16 cellular contexts compared by ENCODE assay signal in the genomic region with DNA sequence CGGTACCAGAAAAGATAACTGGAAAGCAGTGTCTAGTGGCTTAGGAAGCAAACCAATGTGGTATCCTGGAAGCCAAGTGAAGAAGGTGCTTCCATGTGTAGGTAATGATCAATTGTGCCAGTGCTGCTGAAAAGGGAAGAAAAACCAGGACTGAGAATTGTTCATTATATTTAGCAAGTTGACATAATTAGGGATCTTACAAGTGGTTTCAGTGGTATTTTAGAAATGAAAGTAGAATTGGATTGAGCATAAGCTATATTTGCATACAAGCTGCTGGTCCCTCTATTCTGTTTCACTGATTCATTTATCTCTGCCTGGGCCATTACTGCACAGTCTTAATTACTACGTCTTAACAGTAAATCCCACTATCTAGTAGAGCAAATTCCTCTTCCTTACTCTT. TPM values are rescaled to one million over a fixed set of nuclear protein-coding genes. Genes with fewer than 3 reads are reported as not detected.
A peak's percentile ranks its signal among the peaks of the same experiment; 100 is the strongest.
DNase-seq lines count a peak whose midpoint lies in the region; ATAC-seq and TF ChIP-seq lines count a peak whose summit lies in the region.
"Had no signal": no experiment of that assay in that cellular context is flagged by ENCODE, and none has a peak within 500 bp of the region (broad histone marks: within the 10 kb centered on the region; RNA-seq: fewer than 3 reads in every experiment).

No MANE protein-coding gene starts in this region.

- no peak overlapping the region for H3K27ac Mint-ChIP-seq in activated CD4-positive, alpha-beta memory T cell treated with anti-CD3 and anti-CD28 coated beads, Interleukin-2, amount 10 ng/mL, durations not matched to agents 7 days and 5 days
- H3K27ac Mint-ChIP-seq: activated T-helper 17 cell treated with anti-CD3 and anti-CD28 coated beads, Interleukin-2, amount 50 U/mL, for 72 hours; stimulated activated naive CD8-positive, alpha-beta T cell treated with anti-CD3 and anti-CD28 coated beads, Interleukin-15, Interleukin-2, amounts not matched to agents 100 ng/mL and 50 ng/mL, for 24 hours had no signal

- H2AFZ ChIP-seq in DND-41 (ENCODE audit: low read depth, low read length), result no peak overlapping the region

- no peak for TF ChIP-seq CTCF in DND-41 (IDR thresholded peaks at IDR 0.05; ENCODE audit: borderline replicate concordance, extremely low read depth, low read length, poor library complexity, severe bottlenecking)

- no peaks in the 10 kb centered on the region for H3K27me3 ChIP-seq in DND-41 (ENCODE audit: insufficient read depth, low read length, poor library complexity)
- H3K27me3 ChIP-seq: brain microvascular endothelial cell, SJCRH30 had no signal

- H3K9me3 ChIP-seq in DND-41 (ENCODE audit: insufficient read depth, low read length, severe bottlenecking), result no peaks in the 10 kb centered on the region
- H3K9me3 ChIP-seq: Caco-2, SJCRH30 had no signal

- H3K4me3 ChIP-seq in DND-41 (ENCODE audit: low read depth in 1 of 2, low read length in 2 of 2), result no peak overlapping the region
- H3K4me3 ChIP-seq: lung, SJCRH30 had no signal

- no peak overlapping the region for H3K4me2 ChIP-seq in DND-41 (ENCODE audit: insufficient read depth, low read length)

- no peaks in the 10 kb centered on the region for H3K36me3 ChIP-seq in DND-41 (ENCODE audit: insufficient read depth, low read length)
- H3K36me3 ChIP-seq: brain microvascular endothelial cell, SJCRH30 had no signal

- H3K4me1 ChIP-seq in DND-41 (ENCODE audit: insufficient read depth, low read length), result no peaks in the 10 kb centered on the region
- H3K4me1 ChIP-seq: Caco-2, SJCRH30 had no signal

- DNase-seq in DND-41 (no peak), dermis blood vessel endothelial cell (no peak)
- no peak for DNase-seq in activated CD4-positive, alpha-beta memory T cell treated with anti-CD3 and anti-CD28 coated beads, Interleukin-2, amount 10 ng/mL, durations not matched to agents 7 days and 5 days
- DNase-seq in activated T-cell treated with anti-CD3 and anti-CD28 coated beads, Interleukin-2, amount 50 U/mL, for 48 hours, result no peak
- no peak for DNase-seq in activated CD4-positive, alpha-beta T cell treated with anti-CD3 and anti-CD28 coated beads, Interleukin-2, amount 50 U/mL, for 1 hour
- DNase-seq: brain microvascular endothelial cell, Caco-2, NCI-H526 treated with DMSO at 0.1 percent for 48 hours, SJCRH30 had no signal

- no peaks in the 10 kb centered on the region for H3K79me2 ChIP-seq in DND-41 (ENCODE audit: insufficient read depth, low read length)

- H3K9me3 Mint-ChIP-seq in activated CD4-positive, alpha-beta memory T cell treated with anti-CD3 and anti-CD28 coated beads, Interleukin-2, amount 10 ng/mL, durations not matched to agents 7 days and 5 days, result no peaks in the 10 kb centered on the region
- H3K9me3 Mint-ChIP-seq: activated T-helper 17 cell treated with anti-CD3 and anti-CD28 coated beads, Interleukin-2, amount 50 U/mL, for 72 hours; stimulated activated naive CD8-positive, alpha-beta T cell treated with anti-CD3 and anti-CD28 coated beads, Interleukin-15, Interleukin-2, amounts not matched to agents 100 ng/mL and 50 ng/mL, for 24 hours had no signal

- H3K4me3 Mint-ChIP-seq in activated CD4-positive, alpha-beta memory T cell treated with anti-CD3 and anti-CD28 coated beads, Interleukin-2, amount 10 ng/mL, durations not matched to agents 7 days and 5 days, result no peak overlapping the region
- H3K4me3 Mint-ChIP-seq: activated T-helper 17 cell treated with anti-CD3 and anti-CD28 coated beads, Interleukin-2, amount 50 U/mL, for 72 hours; stimulated activated naive CD8-positive, alpha-beta T cell treated with anti-CD3 and anti-CD28 coated beads, Interleukin-15, Interleukin-2, amounts not matched to agents 100 ng/mL and 50 ng/mL, for 24 hours had no signal

- POLR2A ChIA-PET in activated CD4-positive, alpha-beta memory T cell treated with anti-CD3 and anti-CD28 coated beads, Interleukin-2, amount 10 ng/mL, durations not matched to agents 7 days and 5 days (lab: Charles Lee), result no interaction called here

- CTCF ChIA-PET in activated CD4-positive, alpha-beta memory T cell treated with anti-CD3 and anti-CD28 coated beads, Interleukin-2, amount 10 ng/mL, durations not matched to agents 7 days and 5 days (lab: Charles Lee), result interaction anchor here (1.0 kb wide), 1 partner anchor 26 kb away, joined by 3 read pairs; no protein-coding TSS in a partner anchor

- peaks cover 40% of the 10 kb centered on the region for H3K27me3 Mint-ChIP-seq in activated CD4-positive, alpha-beta memory T cell treated with anti-CD3 and anti-CD28 coated beads, Interleukin-2, amount 10 ng/mL, durations not matched to agents 7 days and 5 days

- H3K27ac ChIP-seq in DND-41 (ENCODE audit: low read length), result no peak overlapping the region
- H3K27ac ChIP-seq: brain microvascular endothelial cell, SJCRH30 had no signal

- no peaks in the 10 kb centered on the region for H3K36me3 Mint-ChIP-seq in activated CD4-positive, alpha-beta memory T cell treated with anti-CD3 and anti-CD28 coated beads, Interleukin-2, amount 10 ng/mL, durations not matched to agents 7 days and 5 days (ENCODE audit: low read depth)

- H4K20me1 ChIP-seq in DND-41 (ENCODE audit: insufficient read depth, low read length), result no peaks in the 10 kb centered on the region

- 0 out of 3 replicates have a peak, but pooled peaks have one; percentile 29 for ATAC-seq in DND-41 (ENCODE audit: insufficient read depth, low read depth)
- ATAC-seq in GM19351 (IDR thresholded peaks at IDR 0.05; ENCODE audit: unreplicated experiment), result peak; percentile 87
- ATAC-seq in HG02610 (IDR thresholded peaks at IDR 0.05; ENCODE audit: unreplicated experiment), result peak; percentile 79
- peak; percentile 90 for ATAC-seq in HG03342 (IDR thresholded peaks at IDR 0.05; ENCODE audit: unreplicated experiment)
- ATAC-seq: activated CD4-positive, CD25-positive, alpha-beta regulatory T cell treated with anti-CD3 and anti-CD28 coated beads, Interleukin-2, amount 50 U/mL, for 24 hours; activated T-helper 17 cell treated with anti-CD3 and anti-CD28 coated beads, Interleukin-2, amount 50 U/mL, for 72 hours had no signal

- H3K4me1 Mint-ChIP-seq in activated CD4-positive, alpha-beta memory T cell treated with anti-CD3 and anti-CD28 coated beads, Interleukin-2, amount 10 ng/mL, durations not matched to agents 7 days and 5 days, result no peaks in the 10 kb centered on the region
- H3K4me1 Mint-ChIP-seq: activated T-helper 17 cell treated with anti-CD3 and anti-CD28 coated beads, Interleukin-2, amount 50 U/mL, for 72 hours had no signal

- H3K9ac ChIP-seq in DND-41 (ENCODE audit: low read depth, low read length), result no peak overlapping the region

RNA-seq across cellular contexts. Expression of a gene that starts 32.3 kb away (rescaled TPM):
- total RNA-seq in activated CD4-positive, alpha-beta memory T cell treated with anti-CD3 and anti-CD28 coated beads, Interleukin-2, amount 10 ng/mL, durations not matched to agents 7 days and 5 days, result 10 to 100 TPM; 18.9 to 21.9 TPM
- total RNA-seq in dermis blood vessel endothelial cell, result 1.2 TPM in 2 replicates
- total RNA-seq: Caco-2 had no signal

RNA-seq across cellular contexts. Expression of a gene that starts 36.9 kb away (rescaled TPM):
- total RNA-seq in activated CD4-positive, alpha-beta memory T cell treated with anti-CD3 and anti-CD28 coated beads, Interleukin-2, amount 10 ng/mL, durations not matched to agents 7 days and 5 days, result not detected
- total RNA-seq in dermis blood vessel endothelial cell, result under 0.01 and 0.17 TPM in 2 replicates
- total RNA-seq: activated T-helper 17 cell treated with anti-CD3 and anti-CD28 coated beads, Interleukin-2, amount 50 U/mL, for 72 hours; Caco-2 had no signal

Comparison
In these comparisons a context has a peak if more than half of its experiments do, and no peak if none do; other contexts are left out.
1. ATAC-seq: peak in every context shown above with its lines; median percentile 90 in HG03342; 87 in GM19351; 79 in HG02610; 29 in DND-41.